ENCODE assay signal across 18 cellular contexts in the genomic region with DNA sequence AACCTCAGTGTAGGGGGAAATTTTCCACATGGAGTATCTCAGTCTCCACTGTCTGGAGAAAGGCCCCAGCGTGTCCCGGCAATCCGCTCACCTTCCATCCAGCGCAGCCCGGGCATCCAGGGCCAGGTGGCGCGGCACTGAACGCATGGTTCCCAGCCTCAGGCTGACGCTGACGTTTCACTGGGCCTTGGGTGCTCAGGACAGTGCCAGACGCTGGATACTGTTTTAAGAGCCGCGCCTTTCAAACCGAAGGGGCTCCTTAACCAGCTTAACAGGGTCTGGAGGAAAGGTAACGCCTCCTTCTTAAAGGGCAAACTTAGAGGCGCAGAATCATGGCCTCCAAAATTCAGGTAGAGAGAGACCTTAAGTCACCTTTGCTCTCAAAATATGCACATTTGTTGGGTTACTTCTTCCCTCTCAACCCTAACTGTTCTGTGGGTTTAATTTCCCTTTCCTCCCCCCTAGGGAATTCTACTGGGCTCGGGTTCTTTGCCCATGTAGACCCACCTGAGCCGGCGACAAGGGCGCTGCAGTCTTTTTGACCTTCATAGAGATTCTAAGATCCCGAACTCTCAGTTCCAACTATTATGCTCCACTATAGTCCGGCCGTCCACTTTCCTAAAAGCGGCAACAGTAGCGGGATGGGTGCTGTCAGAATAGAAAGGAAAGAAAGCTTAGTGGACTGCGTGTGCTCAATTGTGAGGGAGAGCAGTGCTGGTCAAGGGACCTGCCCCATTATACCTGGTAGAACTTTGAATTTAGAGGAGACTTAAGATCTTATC. TPM values are rescaled to one million over a fixed set of nuclear protein-coding genes. Genes with fewer than 3 reads are reported as not detected.
A peak's percentile ranks its signal among the peaks of the same experiment; 100 is the strongest.
DNase-seq lines count a peak whose midpoint lies in the region; FAIRE-seq and TF ChIP-seq lines count a peak whose summit lies in the region.
"Had no signal": no experiment of that assay in that cellular context is flagged by ENCODE, and none has a peak within 500 bp of the region (broad histone marks: within the 10 kb centered on the region; RNA-seq: fewer than 3 reads in every experiment).

No MANE protein-coding gene starts in this region.

- DNase-seq in activated naive CD4-positive, alpha-beta T cell treated with anti-CD3 and anti-CD28 coated beads, Interleukin-2, amount 10 ng/mL, durations not matched to agents 7 days and 5 days: no peak
- no peak for DNase-seq in activated naive CD4-positive, alpha-beta T cell treated with Interleukin-2 at 50 U/mL for 16 hours
- no peak for DNase-seq in endothelial cell of umbilical vein (ENCODE audit: low read depth, low spot score)
- DNase-seq in osteocyte (ENCODE audit: extremely low spot score, unreplicated experiment): no peak
- DNase-seq in GF-D8 (lab: John Stamatoyannopoulos, UW): no peak
- DNase-seq in HuH-7.5 (ENCODE audit: low spot score): no peak
- DNase-seq in amniotic stem cell (lab: John Stamatoyannopoulos, UW): no peak
- DNase-seq: activated CD4-positive, CD25-positive, alpha-beta regulatory T cell; BE2C; DMS79; effector CD4-positive, alpha-beta T cell; NCI-H1694; OCI-M1; stimulated activated CD4-positive, alpha-beta T cell treated with anti-CD3 and anti-CD28 coated beads, Interleukin-15, amount 100 ng/mL, for 24 hours had no signal

- CTCF ChIA-PET in activated naive CD4-positive, alpha-beta T cell treated with anti-CD3 and anti-CD28 coated beads, Interleukin-2, amount 10 ng/mL, durations not matched to agents 7 days and 5 days (lab: Charles Lee): interaction anchor here (0.9 to 3.9 kb wide), 5 partner anchors 11 to 392 kb away, joined by 3 to 20 read pairs (median 4); a partner anchor contains a TSS
- CTCF ChIA-PET in endothelial cell of umbilical vein (lab: Charles Lee): interaction anchor here (0.6 to 5.7 kb wide), 7 partner anchors 10 to 765 kb away, joined by 3 to 62 read pairs (median 4); no protein-coding TSS in a partner anchor

- H2AFZ ChIP-seq in endothelial cell of umbilical vein (ENCODE audit: low read depth, low read length): no peak overlapping the region

- no peak overlapping the region for H3K27ac ChIP-seq in HUES48 (ENCODE audit: low read depth, low read length)
- no peak overlapping the region for H3K27ac ChIP-seq in endothelial cell of umbilical vein (ENCODE audit: insufficient read depth, low read depth, low read length)
- H3K27ac ChIP-seq: prostate gland had no signal

- H3K4me1 Mint-ChIP-seq in activated naive CD4-positive, alpha-beta T cell treated with anti-CD3 and anti-CD28 coated beads, Interleukin-2, amount 10 ng/mL, durations not matched to agents 7 days and 5 days: peaks cover 84% of the 10 kb centered on the region
- peaks cover 72% of the 10 kb centered on the region for H3K4me1 Mint-ChIP-seq in osteocyte (ENCODE audit: unreplicated experiment)

- no peaks in the 10 kb centered on the region for H3K36me3 ChIP-seq in HUES48 (ENCODE audit: control insufficient read depth, insufficient read depth, low read length)
- no peaks in the 10 kb centered on the region for H3K36me3 ChIP-seq in endothelial cell of umbilical vein (ENCODE audit: control insufficient read depth in 2 of 2, extremely low read depth in 1 of 2, insufficient read depth in 2 of 2, low read length in 2 of 2)
- H3K36me3 ChIP-seq: BE2C, prostate gland had no signal

- dilution Hi-C loops in endothelial cell of umbilical vein (cut with MboI; ENCODE audit: extremely low pct_ligation_motif_present, low sequenced_read_pairs): no loop called here

- no peak overlapping the region for H3K4me3 Mint-ChIP-seq in activated naive CD4-positive, alpha-beta T cell treated with anti-CD3 and anti-CD28 coated beads, Interleukin-2, amount 10 ng/mL, durations not matched to agents 7 days and 5 days
- peak overlapping the region; percentile 50 for H3K4me3 Mint-ChIP-seq in osteocyte (ENCODE audit: unreplicated experiment)

- H3K9me1 ChIP-seq in endothelial cell of umbilical vein (replicated peaks; ENCODE audit: control insufficient read depth, extremely low read depth, insufficient read depth, low read length): no peaks in the 10 kb centered on the region

- no peak for TF ChIP-seq POLR2A in endothelial cell of umbilical vein (IDR thresholded peaks at IDR 0.05; ENCODE audit: low read depth, low read length)

- H3K9ac ChIP-seq in HUES48 (ENCODE audit: low read depth, low read length) (no peak overlapping the region), endothelial cell of umbilical vein (replicated peaks; ENCODE audit: extremely low read depth, insufficient read depth, low read length) (no peak overlapping the region)

- peaks cover 100% of the 10 kb centered on the region for H3K27me3 Mint-ChIP-seq in activated naive CD4-positive, alpha-beta T cell treated with anti-CD3 and anti-CD28 coated beads, Interleukin-2, amount 10 ng/mL, durations not matched to agents 7 days and 5 days
- peaks cover 97% of the 10 kb centered on the region for H3K27me3 Mint-ChIP-seq in osteocyte (ENCODE audit: unreplicated experiment)

- TF ChIP-seq CTCF in endothelial cell of umbilical vein (IDR thresholded peaks at IDR 0.05; ENCODE audit: extremely low read depth in 1 of 2, insufficient read depth in 1 of 2, low read depth in 1 of 2, low read length in 2 of 2) (no peak), osteocyte (IDR thresholded peaks at IDR 0.05) (no peak)

- H3K27me3 ChIP-seq in HUES48 (ENCODE audit: control insufficient read depth, insufficient read depth, low read length): peaks cover 100% of the 10 kb centered on the region
- peaks cover 94 to 100% of the 10 kb centered on the region in 2 experiments for H3K27me3 ChIP-seq in endothelial cell of umbilical vein (ENCODE audit: control insufficient read depth in 2 of 2, insufficient read depth in 2 of 2, low read length in 2 of 2)

- peak overlapping the region; percentile 24 for H3K27ac Mint-ChIP-seq in activated naive CD4-positive, alpha-beta T cell treated with anti-CD3 and anti-CD28 coated beads, Interleukin-2, amount 10 ng/mL, durations not matched to agents 7 days and 5 days
- H3K27ac Mint-ChIP-seq in osteocyte (ENCODE audit: unreplicated experiment): no peak overlapping the region

- intact Hi-C loops in endothelial cell of umbilical vein (cut with micrococcal nuclease): loop anchor here (5.0 kb wide), 1 partner anchor 766 kb away; a partner anchor contains a TSS

- peak overlapping the region; percentile 48 for H3K4me3 ChIP-seq in HUES48 (ENCODE audit: low read depth, low read length)
- no peak overlapping the region for H3K4me3 ChIP-seq in endothelial cell of umbilical vein (replicated peaks in 1 of 3; ENCODE audit: insufficient read depth in 1 of 3, low read depth in 1 of 3, low read length in 3 of 3)
- H3K4me3 ChIP-seq: prostate gland had no signal

- H3K36me3 Mint-ChIP-seq in activated naive CD4-positive, alpha-beta T cell treated with anti-CD3 and anti-CD28 coated beads, Interleukin-2, amount 10 ng/mL, durations not matched to agents 7 days and 5 days: peaks cover 11% of the 10 kb centered on the region
- H3K36me3 Mint-ChIP-seq in osteocyte (ENCODE audit: unreplicated experiment): peaks cover 6% of the 10 kb centered on the region

- H4K20me1 ChIP-seq in endothelial cell of umbilical vein (replicated peaks; ENCODE audit: control insufficient read depth, extremely low read depth, insufficient read depth, low read length): no peaks in the 10 kb centered on the region

- FAIRE-seq in endothelial cell of umbilical vein (lab: Jason Lieb, UNC): peak; percentile 15
- FAIRE-seq: bronchial epithelial cell had no signal

- H3K4me1 ChIP-seq in HUES48 (ENCODE audit: control insufficient read depth, insufficient read depth, low read length): peaks cover 64% of the 10 kb centered on the region
- peaks cover 39% of the 10 kb centered on the region for H3K4me1 ChIP-seq in endothelial cell of umbilical vein (ENCODE audit: control insufficient read depth, extremely low read depth, insufficient read depth, low read length)
- H3K4me1 ChIP-seq: BE2C had no signal

- POLR2A ChIA-PET in endothelial cell of umbilical vein (lab: Charles Lee): no interaction called here

- H3K4me2 ChIP-seq in endothelial cell of umbilical vein (ENCODE audit: insufficient read depth, low read length): no peak overlapping the region

- BruUV-seq in endothelial cell of umbilical vein (replicated peaks; lab: Mats Ljungman, UMichigan): no TSS peak

- no peaks in the 10 kb centered on the region for H3K9me3 Mint-ChIP-seq in activated naive CD4-positive, alpha-beta T cell treated with anti-CD3 and anti-CD28 coated beads, Interleukin-2, amount 10 ng/mL, durations not matched to agents 7 days and 5 days
- H3K9me3 Mint-ChIP-seq in osteocyte (ENCODE audit: unreplicated experiment): no peaks in the 10 kb centered on the region

- no peaks in the 10 kb centered on the region for H3K9me3 ChIP-seq in HUES48 (ENCODE audit: control insufficient read depth, insufficient read depth, low read length)
- no peaks in the 10 kb centered on the region for H3K9me3 ChIP-seq in endothelial cell of umbilical vein (replicated peaks; ENCODE audit: control insufficient read depth, insufficient read depth, low read length)
- H3K9me3 ChIP-seq: BE2C, prostate gland had no signal

- no peaks in the 10 kb centered on the region for H3K79me2 ChIP-seq in endothelial cell of umbilical vein (ENCODE audit: control insufficient read depth, insufficient read depth, low read length)

TF ChIP-seq in endothelial cell of umbilical vein, 7 proteins besides CTCF, POLR2A, EP300 and RAD21:
- no peak for TF ChIP-seq POLR2AphosphoS5 (IDR thresholded peaks at IDR 0.05; ENCODE audit: insufficient read depth, low read depth, low read length)
- peak; percentile 56 for TF ChIP-seq EZH2 (IDR thresholded peaks at IDR 0.05; ENCODE audit: borderline replicate concordance, low read depth, low read length, severe bottlenecking)

RNA-seq across cellular contexts. Expression of a gene that starts 3.5 kb away (rescaled TPM):
- not detected in 2 replicates for total RNA-seq in endothelial cell of umbilical vein
- polyA plus RNA-seq in endothelial cell of umbilical vein: not detected in 2 replicates
- polyA plus RNA-seq in endothelial cell of umbilical vein (2011; cell fraction: cytosol; rRNA removed): not detected in 2 replicates
- not detected in 2 replicates for polyA plus RNA-seq in endothelial cell of umbilical vein (2011; cell fraction: nucleus; rRNA removed)
- not detected in 2 replicates for polyA plus RNA-seq in endothelial cell of umbilical vein (2012)
- not detected in 2 replicates for polyA minus RNA-seq in endothelial cell of umbilical vein
- 0.10 TPM for polyA minus RNA-seq in endothelial cell of umbilical vein (2011; cell fraction: cytosol; rRNA and poly(A)+ RNA removed)
- polyA minus RNA-seq in endothelial cell of umbilical vein (2011; cell fraction: nucleus; rRNA and poly(A)+ RNA removed): not detected in 2 replicates
- not detected in 2 replicates for total RNA-seq in osteocyte
- total RNA-seq: bronchial epithelial cell, fibroblast of villous mesenchyme had no signal

RNA-seq across cellular contexts. Expression of a gene that starts 11.3 kb away (rescaled TPM):
- 2.1 and 3.5 TPM in 2 replicates for total RNA-seq in endothelial cell of umbilical vein
- 6.5 and 8.3 TPM in 2 replicates for polyA plus RNA-seq in endothelial cell of umbilical vein
- polyA plus RNA-seq in endothelial cell of umbilical vein (2011; cell fraction: cytosol; rRNA removed): 6.5 and 6.7 TPM in 2 replicates
- polyA plus RNA-seq in endothelial cell of umbilical vein (2011; cell fraction: nucleus; rRNA removed): 1.4 and 2.0 TPM in 2 replicates
- polyA plus RNA-seq in endothelial cell of umbilical vein (2012): 3.1 and 5.7 TPM in 2 replicates
- polyA minus RNA-seq in endothelial cell of umbilical vein: 1.2 TPM in 1 of 2 replicates, not detected in the other
- 4.4 TPM for polyA minus RNA-seq in endothelial cell of umbilical vein (2011; cell fraction: cytosol; rRNA and poly(A)+ RNA removed)
- polyA minus RNA-seq in endothelial cell of umbilical vein (2011; cell fraction: nucleus; rRNA and poly(A)+ RNA removed): 1.3 TPM in 1 of 2 replicates, not detected in the other
- 2.1 and 2.6 TPM in 2 replicates for total RNA-seq in osteocyte
